9 cellular contexts compared by ENCODE assay signal in genomic region chr19:7670150-7670784, GRCh38. TPM values are rescaled to one million over a fixed set of nuclear protein-coding genes. Genes with fewer than 3 reads are reported as not detected.
DNase-seq lines count a peak whose midpoint lies in the region; ATAC-seq and TF ChIP-seq lines count a peak whose summit lies in the region.
"Had no signal": no experiment of that assay in that cellular context is flagged by ENCODE, and none has a peak within 500 bp of the region (broad histone marks: within the 10 kb centered on the region; RNA-seq: fewer than 3 reads in every experiment).

No MANE protein-coding gene starts in this region.

- CTCF ChIA-PET in HEK293T (lab: Yijun Ruan, JAX), result interaction anchor here (0.6 to 1.6 kb wide), 2 partner anchors 11 to 156 kb away, joined by 4 to 9 read pairs; partner anchors contain the start of gene TRAPPC5

- peak; percentile 68 for DNase-seq in CD1c-positive myeloid dendritic cell (ENCODE audit: extremely low spot score)
- DNase-seq in HEK293T (ENCODE audit: extremely low spot score), result no peak
- peak; percentile 36 for DNase-seq in adipocyte (ENCODE audit: low read depth)
- no peak for DNase-seq in mucosa of descending colon
- no peak for DNase-seq in posterior vena cava (ENCODE audit: low spot score)
- DNase-seq in DMS153 treated with DMSO at 0.1 percent for 48 hours (lab: John Stamatoyannopoulos, UW; ENCODE audit: unreplicated experiment), result no peak
- no peak for DNase-seq in HT-29 (ENCODE audit: low spot score)
- no peak for DNase-seq in DMS114 treated with DMSO at 0.1 percent for 48 hours (lab: John Stamatoyannopoulos, UW; ENCODE audit: unreplicated experiment)
- DNase-seq: activated effector memory CD4-positive, alpha-beta T cell treated with anti-CD3 and anti-CD28 coated beads, Interleukin-2, amount 50 U/mL, for 16 hours had no signal

- intact Hi-C loops in mucosa of descending colon (cut with DNase I, micrococcal nuclease), result no loop called here
- intact Hi-C loops in posterior vena cava (cut with DNase I), result loop anchor here in 1 of 2 donors (2.0 kb wide), 1 partner anchor 263 kb away; no protein-coding TSS in a partner anchor

- H3K4me1 ChIP-seq in adipocyte (ENCODE audit: control insufficient read depth, insufficient read depth, low read length), result no peaks in the 10 kb centered on the region
- H3K4me1 ChIP-seq in mucosa of descending colon (ENCODE audit: low read depth), result no peaks in the 10 kb centered on the region

- peak; percentile 36 for ATAC-seq in mucosa of descending colon

- H3K9me3 ChIP-seq in adipocyte (ENCODE audit: control insufficient read depth, low read length) (peaks cover 12% of the 10 kb centered on the region), mucosa of descending colon (no peaks in the 10 kb centered on the region)

- no peak for TF ChIP-seq CTCF in mucosa of descending colon (IDR thresholded peaks at IDR 0.05)

- POLR2A ChIA-PET in HEK293T (lab: Yijun Ruan, JAX), result interaction anchor here (1.2 to 2.4 kb wide), 2 partner anchors 10 to 11 kb away, joined by 4 to 7 read pairs; partner anchors contain the start of gene TRAPPC5

- no peak overlapping the region for H3K9ac ChIP-seq in adipocyte (ENCODE audit: low read length)

- H3K4me3 ChIP-seq in adipocyte (ENCODE audit: low read length) (no peak overlapping the region), mucosa of descending colon (no peak overlapping the region)

- H3K36me3 ChIP-seq in adipocyte (ENCODE audit: control insufficient read depth, insufficient read depth, low read length, severe bottlenecking) (no peaks in the 10 kb centered on the region), mucosa of descending colon (ENCODE audit: low read depth) (no peaks in the 10 kb centered on the region)

- H3K27me3 ChIP-seq in adipocyte (replicated peaks; ENCODE audit: control insufficient read depth, insufficient read depth, low read length), result peaks cover 35% of the 10 kb centered on the region

TF ChIP-seq in HEK293T, 16 proteins besides CTCF, POLR2A, EP300 and RAD21:
- TF ChIP-seq L3MBTL2 (conservative IDR thresholded peaks at IDR 0.05), result peak; percentile 34; the same call in 1 of the 2 replicates
- TF ChIP-seq FOXA1 (IDR thresholded peaks at IDR 0.05), result no peak

RNA-seq across cellular contexts. Expression of gene RETN, which starts 1.4 kb away (rescaled TPM):
- not detected for total RNA-seq in mucosa of descending colon
- 1 to 10 TPM; 1.2 to 2.9 TPM for total RNA-seq in posterior vena cava
- not detected in 2 replicates for total RNA-seq in HT-29 (2014; rRNA removed; shearing (Covaris generic))

RNA-seq across cellular contexts. Expression of gene MCEMP1, which starts 6.6 kb away (rescaled TPM):
- total RNA-seq in mucosa of descending colon, result under 1 TPM in 2 of 3 donors, not detected in 1; 0.36 to 0.38 TPM
- total RNA-seq in posterior vena cava, result 1 to 10 TPM; 2.2 to 3.0 TPM
- not detected in 2 replicates for total RNA-seq in HT-29 (2014; rRNA removed; shearing (Covaris generic))

RNA-seq across cellular contexts. Expression of gene TRAPPC5, which starts 10.4 kb away (rescaled TPM):
- total RNA-seq in mucosa of descending colon (10 to 100 TPM; 72.5 to 97.0 (median 91.1) TPM), posterior vena cava (10 to 100 TPM; 71.9 to 83.5 TPM)
- 112 and 113 TPM in 2 replicates for total RNA-seq in HT-29 (2014; rRNA removed; shearing (Covaris generic))

RNA-seq across cellular contexts. Expression of gene FCER2, which starts 31.7 kb away (rescaled TPM):
- under 1 TPM; 0.26 to 0.44 (median 0.29) TPM for total RNA-seq in mucosa of descending colon
- under 1 TPM; 0.23 to 0.71 TPM for total RNA-seq in posterior vena cava
- not detected in 2 replicates for total RNA-seq in HT-29 (2014; rRNA removed; shearing (Covaris generic))

RNA-seq across cellular contexts. Expression of gene STXBP2, which starts 33.4 kb away (rescaled TPM):
- total RNA-seq in mucosa of descending colon (100 to 1,000 TPM; 114 to 209 (median 183) TPM), posterior vena cava (10 to 100 TPM; 22.5 to 32.4 TPM)
- total RNA-seq in HT-29 (2014; rRNA removed; shearing (Covaris generic)), result 66.4 and 73.3 TPM in 2 replicates

Comparison
In these comparisons a context has a peak if more than half of its experiments do, and no peak if none do; other contexts are left out.
1. DNase-seq: peak in CD1c-positive myeloid dendritic cell (single experiment) and adipocyte (single experiment); none in HEK293T (single experiment), mucosa of descending colon (0 of 3), posterior vena cava (single experiment), DMS153 treated with DMSO at 0.1 percent for 48 hours (single experiment), HT-29 (single experiment) and DMS114 treated with DMSO at 0.1 percent for 48 hours (single experiment).